In genomic region chr13:111917086-111917485, GRCh38 we compare ENCODE assay signal across 27 cellular contexts.
"Had no signal": no experiment of that assay in that cellular context is flagged by ENCODE, and none has a peak within 500 bp of the region (broad histone marks: within the 10 kb centered on the region; RNA-seq: fewer than 3 reads in every experiment).

No MANE protein-coding gene starts in this region.

- H3K4me3 Mint-ChIP-seq: natural killer cell; stimulated activated naive CD8-positive, alpha-beta T cell treated with anti-CD3 and anti-CD28 coated beads, Interleukin-15, amount 100 ng/mL, for 72 hours had no signal

- DNase-seq: effector CD4-positive, alpha-beta T cell; foreskin fibroblast; heart right ventricle; hippocampal formation; kidney glomerular epithelial cell; left colon; left ventricle myocardium superior; lower lobe of right lung; natural killer cell; occipital lobe; pancreas; right lobe of liver; small intestine; stimulated activated CD4-positive, alpha-beta T cell treated with anti-CD3 and anti-CD28 coated beads, Interleukin-12 subunit alpha, Interleukin-12 subunit beta, amount 100 ng/mL, for 4 hours; stimulated activated CD4-positive, alpha-beta T cell treated with anti-CD3 and anti-CD28 coated beads, Interleukin-1b, Interleukin-23, amount 100 ng/mL, for 48 hours; stimulated activated CD4-positive, alpha-beta T cell treated with anti-CD3 and anti-CD28 coated beads, Interleukin-4, amount 100 ng/mL, for 1 hour; stimulated activated CD8-positive, alpha-beta memory T cell treated with anti-CD3 and anti-CD28 coated beads, Interleukin-4, amount 100 ng/mL, for 48 hours; stimulated activated naive CD4-positive, alpha-beta T cell; stimulated activated naive CD8-positive, alpha-beta T cell treated with anti-CD3 and anti-CD28 coated beads, Interleukin-15, amount 100 ng/mL, for 72 hours; transverse colon had no signal

- H3K4me1 ChIP-seq: gastroesophageal sphincter, heart right ventricle, lower lobe of right lung, pancreas, right lobe of liver, suprapubic skin, transverse colon, vagina had no signal

- H3K36me3 ChIP-seq: gastroesophageal sphincter, heart right ventricle, lower lobe of right lung, pancreas, right lobe of liver, suprapubic skin, transverse colon, vagina had no signal

- H3K27me3 ChIP-seq: pancreas, right lobe of liver, transverse colon, vagina had no signal

- ATAC-seq: esophagus mucosa; gastroesophageal sphincter; heart right ventricle; left colon; left ventricle myocardium superior; lower lobe of right lung; natural killer cell; pancreas; right lobe of liver; stimulated activated naive CD8-positive, alpha-beta T cell treated with anti-CD3 and anti-CD28 coated beads, Interleukin-15, amount 100 ng/mL, for 72 hours had no signal

- H3K27ac ChIP-seq: dorsolateral prefrontal cortex, epithelial cell of prostate, gastroesophageal sphincter, heart right ventricle, lower lobe of right lung, pancreas, right lobe of liver, suprapubic skin, transverse colon, vagina had no signal

- H3K9me3 ChIP-seq: gastroesophageal sphincter, heart right ventricle, lower lobe of right lung, pancreas, right lobe of liver, suprapubic skin, transverse colon, vagina had no signal

- H3K27ac Mint-ChIP-seq: natural killer cell; progenitor cell of endocrine pancreas; stimulated activated naive CD8-positive, alpha-beta T cell treated with anti-CD3 and anti-CD28 coated beads, Interleukin-15, amount 100 ng/mL, for 72 hours had no signal

- H3K4me3 ChIP-seq: dorsolateral prefrontal cortex, gastroesophageal sphincter, heart right ventricle, lower lobe of right lung, pancreas, right lobe of liver, suprapubic skin, transverse colon, vagina had no signal

- H3K9me3 Mint-ChIP-seq: natural killer cell; stimulated activated naive CD8-positive, alpha-beta T cell treated with anti-CD3 and anti-CD28 coated beads, Interleukin-15, amount 100 ng/mL, for 72 hours had no signal

- H3K4me1 Mint-ChIP-seq: natural killer cell; stimulated activated naive CD8-positive, alpha-beta T cell treated with anti-CD3 and anti-CD28 coated beads, Interleukin-15, amount 100 ng/mL, for 72 hours had no signal

- H3K36me3 Mint-ChIP-seq: natural killer cell had no signal
